In the genomic region with DNA sequence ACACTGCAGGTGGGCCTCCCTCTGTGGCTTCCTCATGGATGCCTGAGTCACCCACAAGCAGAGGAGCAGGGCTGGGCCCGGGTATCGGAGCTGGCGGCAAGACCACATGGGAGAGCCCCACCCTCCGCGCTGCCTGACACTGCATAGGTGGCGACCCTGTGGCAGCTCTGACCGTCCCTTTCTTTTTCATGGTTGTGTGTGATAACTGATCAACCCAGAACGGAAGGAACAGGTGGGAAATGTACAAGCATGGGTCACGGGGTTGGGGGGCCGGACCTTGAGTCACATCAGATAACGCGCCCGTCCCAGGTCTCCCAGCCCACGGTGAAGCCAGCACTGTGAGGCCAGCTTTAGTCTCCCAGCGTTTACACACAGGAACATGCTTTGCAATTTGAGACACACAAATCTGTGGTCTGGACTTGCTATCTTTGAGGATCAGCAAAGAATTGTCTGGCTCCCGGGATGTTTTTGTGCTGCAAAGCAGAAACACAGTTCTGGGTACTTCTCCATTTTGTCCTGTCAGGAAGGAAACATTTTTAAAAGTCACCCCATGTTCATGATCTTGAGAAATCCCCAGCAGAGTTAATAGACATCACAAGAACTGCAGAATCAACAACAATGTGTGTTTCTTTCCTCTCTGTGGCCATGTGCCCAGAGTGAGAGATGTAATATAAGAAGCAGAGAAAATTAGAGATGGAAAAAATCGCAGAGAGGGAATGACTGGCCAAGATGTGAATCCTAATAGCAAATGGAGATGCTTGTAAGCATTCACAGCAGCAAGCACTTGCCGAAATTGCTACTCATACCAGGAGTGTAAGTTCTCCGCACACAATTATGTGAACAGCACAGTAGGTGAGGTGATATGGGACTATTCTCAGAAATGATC, we compare ENCODE assay signal across 8 cellular contexts.
DNase-seq lines count a peak whose midpoint lies in the region; ATAC-seq and TF ChIP-seq lines count a peak whose summit lies in the region.

No MANE protein-coding gene starts in this region.

- ATAC-seq in GM21515 (IDR thresholded peaks at IDR 0.05; ENCODE audit: unreplicated experiment) = peak; percentile 86

- H3K27me3 ChIP-seq in layer of hippocampus (ENCODE audit: control insufficient read depth, insufficient read depth, low read length) = no peaks in the 10 kb centered on the region

- TF ChIP-seq CTCF in GM12875 (IDR thresholded peaks at IDR 0.05; ENCODE audit: borderline replicate concordance, insufficient read depth, low read depth, low read length) = no peak

- DNase-seq in Kasumi-1 (lab: John Stamatoyannopoulos, UW) = peak; percentile 70 to 85
- peak; percentile 90 for DNase-seq in amniotic epithelial cell (ENCODE audit: low read depth)
- DNase-seq in stimulated activated CD8-positive, alpha-beta memory T cell treated with anti-CD3 and anti-CD28 coated beads, Interleukin-4, amount 100 ng/mL, for 24 hours (ENCODE audit: low read depth) = peak; percentile 7
- no peak for DNase-seq in NCI-H526 (lab: John Stamatoyannopoulos, UW)
- DNase-seq in ecto neural progenitor cell (ENCODE audit: low spot score) = no peak

- peak overlapping the region; percentile 3 for H3K4me3 ChIP-seq in GM12875 (ENCODE audit: low read depth, low read length)

- H3K27ac ChIP-seq in layer of hippocampus (ENCODE audit: low read depth, low read length) = peak overlapping the region; percentile 65

Comparison
In these comparisons a context has a peak if more than half of its experiments do, and no peak if none do; other contexts are left out.
1. DNase-seq: peak in Kasumi-1 (2 of 2), amniotic epithelial cell (single experiment) and stimulated activated CD8-positive, alpha-beta memory T cell treated with anti-CD3 and anti-CD28 coated beads, Interleukin-4, amount 100 ng/mL, for 24 hours (single experiment); none in NCI-H526 (0 of 2) and ecto neural progenitor cell (single experiment).